Comparison of ENCODE assay signal across 2 cellular contexts in the genomic region with DNA sequence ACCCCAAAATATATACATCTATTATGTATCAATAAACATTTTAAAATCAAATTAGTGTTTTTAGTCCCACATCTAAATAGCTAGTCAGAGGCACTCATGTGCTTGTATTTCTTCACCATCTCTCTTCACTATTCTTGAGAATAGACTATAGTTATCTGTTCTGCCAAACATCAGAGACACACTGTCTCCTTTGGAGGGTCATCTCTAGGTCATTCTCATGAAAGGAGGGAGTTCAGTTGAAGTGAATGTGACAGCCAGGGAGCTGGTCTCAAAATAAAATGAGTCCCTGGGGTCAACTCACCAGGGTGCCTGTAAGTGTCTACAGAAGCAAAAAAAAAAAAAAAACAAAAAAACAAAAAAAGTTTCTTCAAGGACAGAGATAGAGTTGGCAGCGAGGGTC.
TF ChIP-seq lines count a peak whose summit lies in the region.

No MANE protein-coding gene starts in this region.

TF ChIP-seq in GM23338, 12 proteins besides CTCF, POLR2A, EP300 and RAD21 (continued from another document):
- TF ChIP-seq, protein P1, sequence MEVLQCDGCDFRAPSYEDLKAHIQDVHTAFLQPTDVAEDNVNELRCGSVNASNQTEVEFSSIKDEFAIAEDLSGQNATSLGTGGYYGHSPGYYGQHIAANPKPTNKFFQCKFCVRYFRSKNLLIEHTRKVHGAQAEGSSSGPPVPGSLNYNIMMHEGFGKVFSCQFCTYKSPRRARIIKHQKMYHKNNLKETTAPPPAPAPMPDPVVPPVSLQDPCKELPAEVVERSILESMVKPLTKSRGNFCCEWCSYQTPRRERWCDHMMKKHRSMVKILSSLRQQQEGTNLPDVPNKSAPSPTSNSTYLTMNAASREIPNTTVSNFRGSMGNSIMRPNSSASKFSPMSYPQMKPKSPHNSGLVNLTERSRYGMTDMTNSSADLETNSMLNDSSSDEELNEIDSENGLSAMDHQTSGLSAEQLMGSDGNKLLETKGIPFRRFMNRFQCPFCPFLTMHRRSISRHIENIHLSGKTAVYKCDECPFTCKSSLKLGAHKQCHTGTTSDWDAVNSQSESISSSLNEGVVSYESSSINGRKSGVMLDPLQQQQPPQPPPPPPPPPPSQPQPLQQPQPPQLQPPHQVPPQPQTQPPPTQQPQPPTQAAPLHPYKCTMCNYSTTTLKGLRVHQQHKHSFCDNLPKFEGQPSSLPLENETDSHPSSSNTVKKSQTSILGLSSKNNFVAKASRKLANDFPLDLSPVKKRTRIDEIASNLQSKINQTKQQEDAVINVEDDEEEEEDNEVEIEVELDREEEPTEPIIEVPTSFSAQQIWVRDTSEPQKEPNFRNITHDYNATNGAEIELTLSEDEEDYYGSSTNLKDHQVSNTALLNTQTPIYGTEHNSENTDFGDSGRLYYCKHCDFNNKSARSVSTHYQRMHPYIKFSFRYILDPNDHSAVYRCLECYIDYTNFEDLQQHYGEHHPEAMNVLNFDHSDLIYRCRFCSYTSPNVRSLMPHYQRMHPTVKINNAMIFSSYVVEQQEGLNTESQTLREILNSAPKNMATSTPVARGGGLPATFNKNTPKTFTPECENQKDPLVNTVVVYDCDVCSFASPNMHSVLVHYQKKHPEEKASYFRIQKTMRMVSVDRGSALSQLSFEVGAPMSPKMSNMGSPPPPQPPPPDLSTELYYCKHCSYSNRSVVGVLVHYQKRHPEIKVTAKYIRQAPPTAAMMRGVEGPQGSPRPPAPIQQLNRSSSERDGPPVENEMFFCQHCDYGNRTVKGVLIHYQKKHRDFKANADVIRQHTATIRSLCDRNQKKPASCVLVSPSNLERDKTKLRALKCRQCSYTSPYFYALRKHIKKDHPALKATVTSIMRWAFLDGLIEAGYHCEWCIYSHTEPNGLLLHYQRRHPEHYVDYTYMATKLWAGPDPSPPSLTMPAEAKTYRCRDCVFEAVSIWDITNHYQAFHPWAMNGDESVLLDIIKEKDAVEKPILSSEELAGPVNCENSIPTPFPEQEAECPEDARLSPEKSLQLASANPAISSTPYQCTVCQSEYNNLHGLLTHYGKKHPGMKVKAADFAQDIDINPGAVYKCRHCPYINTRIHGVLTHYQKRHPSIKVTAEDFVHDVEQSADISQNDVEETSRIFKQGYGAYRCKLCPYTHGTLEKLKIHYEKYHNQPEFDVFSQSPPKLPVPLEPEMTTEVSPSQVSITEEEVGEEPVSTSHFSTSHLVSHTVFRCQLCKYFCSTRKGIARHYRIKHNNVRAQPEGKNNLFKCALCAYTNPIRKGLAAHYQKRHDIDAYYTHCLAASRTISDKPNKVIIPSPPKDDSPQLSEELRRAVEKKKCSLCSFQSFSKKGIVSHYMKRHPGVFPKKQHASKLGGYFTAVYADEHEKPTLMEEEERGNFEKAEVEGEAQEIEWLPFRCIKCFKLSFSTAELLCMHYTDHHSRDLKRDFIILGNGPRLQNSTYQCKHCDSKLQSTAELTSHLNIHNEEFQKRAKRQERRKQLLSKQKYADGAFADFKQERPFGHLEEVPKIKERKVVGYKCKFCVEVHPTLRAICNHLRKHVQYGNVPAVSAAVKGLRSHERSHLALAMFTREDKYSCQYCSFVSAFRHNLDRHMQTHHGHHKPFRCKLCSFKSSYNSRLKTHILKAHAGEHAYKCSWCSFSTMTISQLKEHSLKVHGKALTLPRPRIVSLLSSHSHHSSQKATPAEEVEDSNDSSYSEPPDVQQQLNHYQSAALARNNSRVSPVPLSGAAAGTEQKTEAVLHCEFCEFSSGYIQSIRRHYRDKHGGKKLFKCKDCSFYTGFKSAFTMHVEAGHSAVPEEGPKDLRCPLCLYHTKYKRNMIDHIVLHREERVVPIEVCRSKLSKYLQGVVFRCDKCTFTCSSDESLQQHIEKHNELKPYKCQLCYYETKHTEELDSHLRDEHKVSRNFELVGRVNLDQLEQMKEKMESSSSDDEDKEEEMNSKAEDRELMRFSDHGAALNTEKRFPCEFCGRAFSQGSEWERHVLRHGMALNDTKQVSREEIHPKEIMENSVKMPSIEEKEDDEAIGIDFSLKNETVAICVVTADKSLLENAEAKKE (CRISPR knock-in tag; IDR thresholded peaks at IDR 0.05) = no peak
- TF ChIP-seq ZNF114 (CRISPR knock-in tag; IDR thresholded peaks at IDR 0.05) = no peak
- TF ChIP-seq, protein P2, sequence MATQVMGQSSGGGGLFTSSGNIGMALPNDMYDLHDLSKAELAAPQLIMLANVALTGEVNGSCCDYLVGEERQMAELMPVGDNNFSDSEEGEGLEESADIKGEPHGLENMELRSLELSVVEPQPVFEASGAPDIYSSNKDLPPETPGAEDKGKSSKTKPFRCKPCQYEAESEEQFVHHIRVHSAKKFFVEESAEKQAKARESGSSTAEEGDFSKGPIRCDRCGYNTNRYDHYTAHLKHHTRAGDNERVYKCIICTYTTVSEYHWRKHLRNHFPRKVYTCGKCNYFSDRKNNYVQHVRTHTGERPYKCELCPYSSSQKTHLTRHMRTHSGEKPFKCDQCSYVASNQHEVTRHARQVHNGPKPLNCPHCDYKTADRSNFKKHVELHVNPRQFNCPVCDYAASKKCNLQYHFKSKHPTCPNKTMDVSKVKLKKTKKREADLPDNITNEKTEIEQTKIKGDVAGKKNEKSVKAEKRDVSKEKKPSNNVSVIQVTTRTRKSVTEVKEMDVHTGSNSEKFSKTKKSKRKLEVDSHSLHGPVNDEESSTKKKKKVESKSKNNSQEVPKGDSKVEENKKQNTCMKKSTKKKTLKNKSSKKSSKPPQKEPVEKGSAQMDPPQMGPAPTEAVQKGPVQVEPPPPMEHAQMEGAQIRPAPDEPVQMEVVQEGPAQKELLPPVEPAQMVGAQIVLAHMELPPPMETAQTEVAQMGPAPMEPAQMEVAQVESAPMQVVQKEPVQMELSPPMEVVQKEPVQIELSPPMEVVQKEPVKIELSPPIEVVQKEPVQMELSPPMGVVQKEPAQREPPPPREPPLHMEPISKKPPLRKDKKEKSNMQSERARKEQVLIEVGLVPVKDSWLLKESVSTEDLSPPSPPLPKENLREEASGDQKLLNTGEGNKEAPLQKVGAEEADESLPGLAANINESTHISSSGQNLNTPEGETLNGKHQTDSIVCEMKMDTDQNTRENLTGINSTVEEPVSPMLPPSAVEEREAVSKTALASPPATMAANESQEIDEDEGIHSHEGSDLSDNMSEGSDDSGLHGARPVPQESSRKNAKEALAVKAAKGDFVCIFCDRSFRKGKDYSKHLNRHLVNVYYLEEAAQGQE (IDR thresholded peaks at IDR 0.05; ENCODE audit: unreplicated experiment) = no peak
- TF ChIP-seq, protein P3, sequence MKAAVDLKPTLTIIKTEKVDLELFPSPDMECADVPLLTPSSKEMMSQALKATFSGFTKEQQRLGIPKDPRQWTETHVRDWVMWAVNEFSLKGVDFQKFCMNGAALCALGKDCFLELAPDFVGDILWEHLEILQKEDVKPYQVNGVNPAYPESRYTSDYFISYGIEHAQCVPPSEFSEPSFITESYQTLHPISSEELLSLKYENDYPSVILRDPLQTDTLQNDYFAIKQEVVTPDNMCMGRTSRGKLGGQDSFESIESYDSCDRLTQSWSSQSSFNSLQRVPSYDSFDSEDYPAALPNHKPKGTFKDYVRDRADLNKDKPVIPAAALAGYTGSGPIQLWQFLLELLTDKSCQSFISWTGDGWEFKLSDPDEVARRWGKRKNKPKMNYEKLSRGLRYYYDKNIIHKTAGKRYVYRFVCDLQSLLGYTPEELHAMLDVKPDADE (IDR thresholded peaks at IDR 0.05) = no peak
- no peak for TF ChIP-seq EZH2 (IDR thresholded peaks at IDR 0.05; ENCODE audit: low read depth, unreplicated experiment)
- no peak for TF ChIP-seq JUNB (IDR thresholded peaks at IDR 0.05; ENCODE audit: unreplicated experiment)
- TF ChIP-seq POLR2AphosphoS5 (IDR thresholded peaks at IDR 0.05; ENCODE audit: low read depth) = no peak
- no peak for TF ChIP-seq STAT1 (IDR thresholded peaks at IDR 0.05; ENCODE audit: unreplicated experiment)
- no peak for TF ChIP-seq EZH2phosphoT487 (IDR thresholded peaks at IDR 0.05; ENCODE audit: unreplicated experiment)

TF ChIP-seq in K562, 482 proteins besides CTCF, POLR2A, EP300 and RAD21 (continued from another document):
- TF ChIP-seq POLR2H (tag; IDR thresholded peaks at IDR 0.05; ENCODE audit: low read depth) = no peak
- no peak for TF ChIP-seq PHF20 (IDR thresholded peaks at IDR 0.05; ENCODE audit: partially characterized antibody)
- TF ChIP-seq IRF2 (CRISPR knock-in tag; IDR thresholded peaks at IDR 0.05) = no peak
- TF ChIP-seq SRSF1 (IDR thresholded peaks at IDR 0.05; ENCODE audit: low read depth, low read length) = no peak
- TF ChIP-seq PHF21A (IDR thresholded peaks at IDR 0.05; ENCODE audit: borderline replicate concordance, low read depth) = no peak
- TF ChIP-seq, protein P4, sequence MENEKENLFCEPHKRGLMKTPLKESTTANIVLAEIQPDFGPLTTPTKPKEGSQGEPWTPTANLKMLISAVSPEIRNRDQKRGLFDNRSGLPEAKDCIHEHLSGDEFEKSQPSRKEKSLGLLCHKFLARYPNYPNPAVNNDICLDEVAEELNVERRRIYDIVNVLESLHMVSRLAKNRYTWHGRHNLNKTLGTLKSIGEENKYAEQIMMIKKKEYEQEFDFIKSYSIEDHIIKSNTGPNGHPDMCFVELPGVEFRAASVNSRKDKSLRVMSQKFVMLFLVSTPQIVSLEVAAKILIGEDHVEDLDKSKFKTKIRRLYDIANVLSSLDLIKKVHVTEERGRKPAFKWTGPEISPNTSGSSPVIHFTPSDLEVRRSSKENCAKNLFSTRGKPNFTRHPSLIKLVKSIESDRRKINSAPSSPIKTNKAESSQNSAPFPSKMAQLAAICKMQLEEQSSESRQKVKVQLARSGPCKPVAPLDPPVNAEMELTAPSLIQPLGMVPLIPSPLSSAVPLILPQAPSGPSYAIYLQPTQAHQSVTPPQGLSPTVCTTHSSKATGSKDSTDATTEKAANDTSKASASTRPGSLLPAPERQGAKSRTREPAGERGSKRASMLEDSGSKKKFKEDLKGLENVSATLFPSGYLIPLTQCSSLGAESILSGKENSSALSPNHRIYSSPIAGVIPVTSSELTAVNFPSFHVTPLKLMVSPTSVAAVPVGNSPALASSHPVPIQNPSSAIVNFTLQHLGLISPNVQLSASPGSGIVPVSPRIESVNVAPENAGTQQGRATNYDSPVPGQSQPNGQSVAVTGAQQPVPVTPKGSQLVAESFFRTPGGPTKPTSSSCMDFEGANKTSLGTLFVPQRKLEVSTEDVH (IDR thresholded peaks at IDR 0.05; ENCODE audit: low read depth, partially characterized antibody) = no peak
- no peak for TF ChIP-seq POLR3G (IDR thresholded peaks at IDR 0.05; ENCODE audit: extremely low read depth, insufficient read length, insufficient replicate concordance)
- TF ChIP-seq SMAD3 (CRISPR knock-in tag; conservative IDR thresholded peaks at IDR 0.05) = no peak
- TF ChIP-seq POLR3A (IDR thresholded peaks at IDR 0.05; ENCODE audit: borderline replicate concordance, extremely low read depth, insufficient read depth, insufficient read length) = no peak
- no peak for TF ChIP-seq XRCC4 (IDR thresholded peaks at IDR 0.05; ENCODE audit: extremely low read depth, insufficient read depth, insufficient read length)
- no peak for TF ChIP-seq GABPB2 (CRISPR knock-in tag; conservative IDR thresholded peaks at IDR 0.05)
- no peak for TF ChIP-seq PHB (CRISPR knock-in tag; IDR thresholded peaks at IDR 0.05)
